ENCODE assay signal across 8 cellular contexts in the genomic region with DNA sequence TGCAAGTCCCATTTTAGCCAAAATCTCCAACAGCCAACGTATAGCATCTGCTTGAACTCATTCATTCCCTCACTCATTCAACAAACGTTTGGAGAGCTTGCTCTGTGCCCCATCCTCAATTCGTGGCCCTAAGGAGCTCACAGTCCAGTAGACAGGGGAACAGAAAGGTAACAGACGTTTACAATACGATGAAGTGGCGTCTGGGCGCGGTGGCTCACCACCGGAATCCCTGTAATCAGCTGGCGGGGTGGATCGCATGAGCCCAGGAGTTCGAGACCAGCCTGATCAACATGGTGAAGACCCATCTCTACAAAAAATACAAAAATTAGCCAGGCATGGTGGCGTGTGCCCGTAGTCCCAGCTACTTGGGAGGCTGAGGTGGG. TPM values are rescaled to one million over a fixed set of nuclear protein-coding genes. Genes with fewer than 3 reads are reported as not detected.
DNase-seq lines count a peak whose midpoint lies in the region; ATAC-seq, FAIRE-seq and TF ChIP-seq lines count a peak whose summit lies in the region.

No MANE protein-coding gene starts in this region.

- peak overlapping the region; percentile 73 for H3K4me3 Mint-ChIP-seq in progenitor cell of endocrine pancreas (ENCODE audit: low read depth)

- TF ChIP-seq CTCF in Panc1 (IDR thresholded peaks at IDR 0.05), result no peak
- TF ChIP-seq CTCF in H1 (IDR thresholded peaks at IDR 0.05; ENCODE audit: control extremely low read depth in 1 of 3, insufficient read depth in 1 of 3, low read depth in 1 of 3, low read length in 3 of 3), result no peak
- TF ChIP-seq CTCF in progenitor cell of endocrine pancreas (IDR thresholded peaks at IDR 0.05; ENCODE audit: unreplicated experiment), result no peak

- ATAC-seq in Panc1 (no peak), HG02938 (IDR thresholded peaks at IDR 0.05; ENCODE audit: unreplicated experiment) (no peak)

- H3K23ac ChIP-seq in H1 (ENCODE audit: insufficient read length), result no peak overlapping the region

- H3K4me3 ChIP-seq in GM08714 (ENCODE audit: low read length) (peak overlapping the region; percentile 4; the same call in 1 of the 2 replicates), Panc1 (ENCODE audit: low read depth in 2 of 2, low read length in 2 of 2) (peak overlapping the region; percentile 34 to 62), H1 (ENCODE audit: extremely low read depth in 1 of 4, insufficient read depth in 2 of 4, low read depth in 3 of 4, low read length in 4 of 4) (peak overlapping the region; percentile 12 to 44 (median 22); a peak in 4 of 8 replicates)

- POLR2A ChIA-PET in Panc1 (lab: Charles Lee), result interaction anchor here (0.5 kb wide), 1 partner anchor 298 kb away, joined by 4 read pairs; no protein-coding TSS in a partner anchor
- POLR2A ChIA-PET in H1 (lab: Charles Lee; ENCODE audit: partially characterized antibody), result interaction anchor here (0.7 to 2.1 kb wide), 10 partner anchors 9 to 45 kb away, joined by 3 to 6 read pairs (median 4); a partner anchor contains a TSS

- BruUV-seq in Panc1 (replicated peaks; lab: Mats Ljungman, UMichigan), result no TSS peak

- WGBS in H1 (ENCODE audit: extremely low coverage in 1 of 2, insufficient coverage in 1 of 2, insufficient read length in 1 of 2, insufficient replicate concordance in 2 of 2, low coverage in 1 of 2, low lambda C conversion rate in 2 of 2, missing lambda C conversion rate in 1 of 2), 2 experiments, result 81% methylated on average over 14 of the region's 14 CpGs; no CpG with 5 or more reads in 1 of the 2 experiments

- CTCF ChIA-PET in Panc1 (lab: Charles Lee), result no interaction called here
- CTCF ChIA-PET in H1 (lab: Charles Lee; ENCODE audit: partially characterized antibody), result interaction anchor here (0.6 to 1.8 kb wide), 3 partner anchors 14 to 249 kb away, joined by 4 to 5 read pairs (median 5); no protein-coding TSS in a partner anchor

- no peak overlapping the region for H2BK20ac ChIP-seq in H1 (ENCODE audit: low read length)

- no peak for TF ChIP-seq RAD21 in H1 (IDR thresholded peaks at IDR 0.05 in 1 of 2, conservative IDR thresholded peaks at IDR 0.05 in 1 of 2; ENCODE audit: low read depth in 2 of 2, low read length in 2 of 2)

- TF ChIP-seq EP300 in H1 (IDR thresholded peaks at IDR 0.05; ENCODE audit: borderline replicate concordance in 1 of 2, low read depth in 2 of 2, low read length in 2 of 2), result no peak

- H3K56ac ChIP-seq in H1 (replicated peaks; ENCODE audit: insufficient read length, low read depth, low read length), result no peak overlapping the region

- H3K27ac ChIP-seq in Panc1 (ENCODE audit: low read length) (peak overlapping the region; percentile 87), H1 (ENCODE audit: low read depth, low read length) (no peak overlapping the region)

- H3K36me3 Mint-ChIP-seq in progenitor cell of endocrine pancreas (ENCODE audit: insufficient read depth), result peaks cover 2% of the 10 kb centered on the region

- no peak overlapping the region for H3K14ac ChIP-seq in H1 (ENCODE audit: insufficient read length)

- intact Hi-C loops in Panc1 (cut with micrococcal nuclease; ENCODE audit: unreplicated experiment), result no loop called here

- H3K27me3 ChIP-seq in Panc1 (ENCODE audit: control insufficient read depth, insufficient read depth, low read length), result no peaks in the 10 kb centered on the region
- H3K27me3 ChIP-seq in H1 (replicated peaks in 1 of 4; ENCODE audit: control insufficient read depth in 3 of 4, extremely low read depth in 1 of 4, insufficient read depth in 3 of 4, low read length in 3 of 4), result peaks cover 0 to 9% (median 2%) of the 10 kb centered on the region in 4 experiments; a peak in 4 of 7 replicates

- peaks cover 11 to 21% of the 10 kb centered on the region in 2 experiments for H4K20me1 ChIP-seq in H1 (replicated peaks in 1 of 2; ENCODE audit: control insufficient read depth in 1 of 2, insufficient read depth in 2 of 2, low read length in 2 of 2)

- peak overlapping the region; percentile 95 for H2AFZ ChIP-seq in H1 (ENCODE audit: low read length)

- no peak overlapping the region for H2AK5ac ChIP-seq in H1 (ENCODE audit: low read depth, low read length)

- H4K8ac ChIP-seq in H1 (ENCODE audit: extremely low read depth, insufficient read depth, low read length), result peak overlapping the region; percentile 15; the same call in 1 of the 2 replicates

- H3K27ac Mint-ChIP-seq in progenitor cell of endocrine pancreas, result peak overlapping the region; percentile 16

- H4K5ac ChIP-seq in H1 (ENCODE audit: insufficient read length, low read depth, low read length), result no peak overlapping the region

- peaks cover 17% of the 10 kb centered on the region for H3K4me1 Mint-ChIP-seq in progenitor cell of endocrine pancreas (ENCODE audit: low read depth)

- peak overlapping the region; percentile 58 to 60 for H3K4me2 ChIP-seq in H1 (ENCODE audit: insufficient read depth in 1 of 2, low read depth in 2 of 2, low read length in 2 of 2)

- no peak for FAIRE-seq in H1 (lab: Jason Lieb, UNC)

- H3K4ac ChIP-seq in H1 (replicated peaks; ENCODE audit: insufficient read length, low read depth, low read length), result peak overlapping the region; percentile 36

- H3K27me3 Mint-ChIP-seq in progenitor cell of endocrine pancreas, result no peaks in the 10 kb centered on the region

- no peaks in the 10 kb centered on the region for H3K9me3 Mint-ChIP-seq in progenitor cell of endocrine pancreas (ENCODE audit: low read depth)

- peak overlapping the region; percentile 55; the same call in 1 of the 2 replicates for H2BK5ac ChIP-seq in H1 (ENCODE audit: low read depth, low read length)

- H2BK12ac ChIP-seq in H1 (ENCODE audit: low read depth, low read length), result peak overlapping the region; percentile 22; the same call in 1 of the 2 replicates

- peaks cover 14% of the 10 kb centered on the region for H3K79me1 ChIP-seq in H1 (ENCODE audit: low read depth, low read length)

- H2BK15ac ChIP-seq in H1 (ENCODE audit: low read length), result 0 out of 2 replicates have a peak overlapping the region, but pooled peaks have one; percentile 75

- peak overlapping the region in 1 of 4 experiments; percentile 15; a peak in 3 of 7 replicates for H3K9ac ChIP-seq in H1 (replicated peaks in 1 of 4; ENCODE audit: extremely low read depth in 1 of 4, low read depth in 3 of 4, low read length in 3 of 4)

- H3K9me3 ChIP-seq in Panc1 (ENCODE audit: control insufficient read depth, insufficient read depth, low read depth, low read length), result no peaks in the 10 kb centered on the region
- H3K9me3 ChIP-seq in H1 (ENCODE audit: insufficient read depth in 2 of 2, low read depth in 1 of 2, low read length in 1 of 2), result no peaks in the 10 kb centered on the region

- H2BK120ac ChIP-seq in H1 (replicated peaks; ENCODE audit: low read depth, low read length), result no peak overlapping the region

- peaks cover 0 to 37% of the 10 kb centered on the region in 2 experiments; a peak in 3 of 4 replicates for H3K79me2 ChIP-seq in H1 (ENCODE audit: control insufficient read depth in 1 of 2, insufficient read depth in 2 of 2, low read length in 2 of 2)

- H3K36me3 ChIP-seq in Panc1 (ENCODE audit: control insufficient read depth, insufficient read depth, low read length), result no peaks in the 10 kb centered on the region
- peaks cover 0 to 4% (median 0%) of the 10 kb centered on the region in 4 experiments; a peak in 1 of 8 replicates for H3K36me3 ChIP-seq in H1 (ENCODE audit: control insufficient read depth in 2 of 4, insufficient read depth in 4 of 4, low read length in 3 of 4)

- in situ Hi-C loops in Panc1 (cut with HindIII; ENCODE audit: low pct_unique_long_range_greater_than_20kb, low sequenced_read_pairs), result no loop called here

- TF ChIP-seq POLR2A in H1 (IDR thresholded peaks at IDR 0.05; ENCODE audit: control extremely low read depth in 1 of 2, low read depth in 2 of 2, low read length in 2 of 2), result no peak

- no peak overlapping the region; the same call in 1 of the 2 replicates for H3K18ac ChIP-seq in H1 (ENCODE audit: extremely low read depth, low read length)

- H3K4me1 ChIP-seq in Panc1 (ENCODE audit: control insufficient read depth, insufficient read depth, low read length) (peaks cover 6% of the 10 kb centered on the region), H1 (replicated peaks in 1 of 4; ENCODE audit: control insufficient read depth in 3 of 4, insufficient read depth in 4 of 4, low read length in 3 of 4) (peaks cover 4 to 25% (median 15%) of the 10 kb centered on the region in 4 experiments)

- DNase-seq in Panc1 (ENCODE audit: low read depth, low spot score) (no peak), H1 (ENCODE audit: low read depth in 1 of 2, low spot score in 2 of 2) (no peak), progenitor cell of endocrine pancreas (ENCODE audit: low spot score, unreplicated experiment) (no peak), cerebellum (ENCODE audit: low spot score) (no peak), SIG-M5 (lab: John Stamatoyannopoulos, UW) (no peak)
- no peak for DNase-seq in stimulated activated CD4-positive, alpha-beta T cell treated with anti-CD3 and anti-CD28 coated beads, Interleukin-4, amount 100 ng/mL, for 1 hour

- peaks cover 9% of the 10 kb centered on the region for H3K23me2 ChIP-seq in H1 (ENCODE audit: low read depth, low read length)

- peak overlapping the region; percentile 29 for H4K91ac ChIP-seq in H1 (replicated peaks; ENCODE audit: insufficient read length, low read length)

RNA-seq across cellular contexts. Expression of a gene that starts 0.8 kb away (rescaled TPM):
- total RNA-seq in Panc1 (2021; ENCODE audit: unreplicated experiment) (64.2 TPM), progenitor cell of endocrine pancreas (26.2 and 26.5 TPM in 2 replicates), cerebellum (5.9 TPM)
- 35.8 TPM for polyA plus RNA-seq in Panc1 (2012; ENCODE audit: insufficient read length)
- total RNA-seq in H1 (2021; fragmentation: NEBNext Ultra II Directional; extraction: Animal tissue kit (Norgen Biotek cat#: 25700)), result 35.3 and 35.8 TPM in 2 replicates
- polyA plus RNA-seq in H1 (2011; rRNA removed), result 33.4 and 56.3 TPM in 2 replicates
- 44.6 TPM for polyA plus RNA-seq in H1 (2011; cell fraction: cytosol; rRNA removed)
- polyA plus RNA-seq in H1 (2011; cell fraction: nucleus; rRNA removed), result 121 TPM
- 32.0 to 45.5 TPM (median 42.4 TPM) in 4 replicates for polyA plus RNA-seq in H1 (2012, experiment 1 of 2)
- 36.8 TPM for polyA plus RNA-seq in H1 (2012, experiment 2 of 2)
- 25.5 TPM for polyA plus RNA-seq in H1 (2013, experiment 1 of 2)
- 23.3 TPM for polyA plus RNA-seq in H1 (2013, experiment 2 of 2)
- polyA minus RNA-seq in H1 (2011; rRNA and poly(A)+ RNA removed), result 21.5 and 26.8 TPM in 2 replicates
- 17.8 TPM for polyA minus RNA-seq in H1 (2011; cell fraction: cytosol; rRNA and poly(A)+ RNA removed)
- polyA minus RNA-seq in H1 (2011; cell fraction: nucleus; rRNA and poly(A)+ RNA removed), result 22.2 TPM

RNA-seq across cellular contexts. Expression of a gene that starts 12.7 kb away (rescaled TPM):
- 46.4 TPM for total RNA-seq in Panc1 (2021; ENCODE audit: unreplicated experiment)
- 46.9 TPM for polyA plus RNA-seq in Panc1 (2012; ENCODE audit: insufficient read length)
- total RNA-seq in H1 (2021; fragmentation: NEBNext Ultra II Directional; extraction: Animal tissue kit (Norgen Biotek cat#: 25700)), result 19.7 and 20.5 TPM in 2 replicates
- 46.2 and 72.6 TPM in 2 replicates for polyA plus RNA-seq in H1 (2011; rRNA removed)
- 39.5 TPM for polyA plus RNA-seq in H1 (2011; cell fraction: cytosol; rRNA removed)
- polyA plus RNA-seq in H1 (2011; cell fraction: nucleus; rRNA removed), result 101 TPM
- 13.8 to 22.6 TPM (median 18.4 TPM) in 4 replicates for polyA plus RNA-seq in H1 (2012, experiment 1 of 2)
- polyA plus RNA-seq in H1 (2012, experiment 2 of 2), result 15.9 TPM
- polyA plus RNA-seq in H1 (2013, experiment 1 of 2), result 12.2 TPM
- polyA plus RNA-seq in H1 (2013, experiment 2 of 2), result 10.7 TPM
- 20.5 and 23.8 TPM in 2 replicates for polyA minus RNA-seq in H1 (2011; rRNA and poly(A)+ RNA removed)
- polyA minus RNA-seq in H1 (2011; cell fraction: cytosol; rRNA and poly(A)+ RNA removed), result 15.6 TPM
- polyA minus RNA-seq in H1 (2011; cell fraction: nucleus; rRNA and poly(A)+ RNA removed), result 39.6 TPM
- 68.3 and 74.6 TPM in 2 replicates for total RNA-seq in progenitor cell of endocrine pancreas
- total RNA-seq in cerebellum, result 34.1 TPM

RNA-seq across cellular contexts. Expression of a gene that starts 20.2 kb away (rescaled TPM):
- total RNA-seq in Panc1 (2021; ENCODE audit: unreplicated experiment), result not detected
- polyA plus RNA-seq in Panc1 (2012; ENCODE audit: insufficient read length), result 0.11 TPM
- not detected in 2 replicates for total RNA-seq in H1 (2021; fragmentation: NEBNext Ultra II Directional; extraction: Animal tissue kit (Norgen Biotek cat#: 25700))
- 0.20 and 0.26 TPM in 2 replicates for polyA plus RNA-seq in H1 (2011; rRNA removed)
- polyA plus RNA-seq in H1 (2011; cell fraction: cytosol; rRNA removed), result 0.25 TPM
- 0.33 TPM for polyA plus RNA-seq in H1 (2011; cell fraction: nucleus; rRNA removed)
- 0.11 to 0.18 TPM (median 0.12 TPM) in 3 of 4 replicates, not detected in the other for polyA plus RNA-seq in H1 (2012, experiment 1 of 2)
- 0.30 TPM for polyA plus RNA-seq in H1 (2012, experiment 2 of 2)
- 0.08 TPM for polyA plus RNA-seq in H1 (2013, experiment 1 of 2)
- 0.04 TPM for polyA plus RNA-seq in H1 (2013, experiment 2 of 2)
- polyA minus RNA-seq in H1 (2011; rRNA and poly(A)+ RNA removed), result 0.07 and 0.09 TPM in 2 replicates
- polyA minus RNA-seq in H1 (2011; cell fraction: cytosol; rRNA and poly(A)+ RNA removed), result not detected
- 1.7 TPM for polyA minus RNA-seq in H1 (2011; cell fraction: nucleus; rRNA and poly(A)+ RNA removed)
- total RNA-seq in progenitor cell of endocrine pancreas, result 0.36 and 0.38 TPM in 2 replicates
- 0.64 TPM for total RNA-seq in cerebellum

RNA-seq across cellular contexts. Expression of a gene that starts 24.8 kb away (rescaled TPM):
- total RNA-seq in Panc1 (2021; ENCODE audit: unreplicated experiment) (not detected), progenitor cell of endocrine pancreas (0.27 TPM in 1 of 2 replicates, not detected in the other), cerebellum (not detected)
- 0.46 TPM for polyA plus RNA-seq in Panc1 (2012; ENCODE audit: insufficient read length)
- total RNA-seq in H1 (2021; fragmentation: NEBNext Ultra II Directional; extraction: Animal tissue kit (Norgen Biotek cat#: 25700)), result 0.23 and 0.24 TPM in 2 replicates
- polyA plus RNA-seq in H1 (2011; rRNA removed), result 0.21 and 0.24 TPM in 2 replicates
- polyA plus RNA-seq in H1 (2011; cell fraction: cytosol; rRNA removed), result 0.23 TPM
- 0.27 TPM for polyA plus RNA-seq in H1 (2011; cell fraction: nucleus; rRNA removed)
- 0.27 to 0.36 TPM (median 0.33 TPM) in 4 replicates for polyA plus RNA-seq in H1 (2012, experiment 1 of 2)
- 0.13 TPM for polyA plus RNA-seq in H1 (2012, experiment 2 of 2)
- polyA plus RNA-seq in H1 (2013, experiment 1 of 2), result 0.12 TPM
- 0.07 TPM for polyA plus RNA-seq in H1 (2013, experiment 2 of 2)
- 0.27 and 0.79 TPM in 2 replicates for polyA minus RNA-seq in H1 (2011; rRNA and poly(A)+ RNA removed)
- polyA minus RNA-seq in H1 (2011; cell fraction: cytosol; rRNA and poly(A)+ RNA removed), result not detected
- polyA minus RNA-seq in H1 (2011; cell fraction: nucleus; rRNA and poly(A)+ RNA removed), result 1.7 TPM

RNA-seq across cellular contexts. Expression of a gene that starts 33.1 kb away (rescaled TPM):
- total RNA-seq in Panc1 (2021; ENCODE audit: unreplicated experiment) (12.0 TPM), progenitor cell of endocrine pancreas (5.0 and 6.1 TPM in 2 replicates), cerebellum (13.9 TPM)
- 11.5 TPM for polyA plus RNA-seq in Panc1 (2012; ENCODE audit: insufficient read length)
- total RNA-seq in H1 (2021; fragmentation: NEBNext Ultra II Directional; extraction: Animal tissue kit (Norgen Biotek cat#: 25700)), result 3.3 and 4.1 TPM in 2 replicates
- polyA plus RNA-seq in H1 (2011; rRNA removed), result 3.4 and 5.5 TPM in 2 replicates
- 3.4 TPM for polyA plus RNA-seq in H1 (2011; cell fraction: cytosol; rRNA removed)
- 3.8 TPM for polyA plus RNA-seq in H1 (2011; cell fraction: nucleus; rRNA removed)
- 1.6 to 3.5 TPM (median 2.6 TPM) in 4 replicates for polyA plus RNA-seq in H1 (2012, experiment 1 of 2)
- polyA plus RNA-seq in H1 (2012, experiment 2 of 2), result 1.7 TPM
- polyA plus RNA-seq in H1 (2013, experiment 1 of 2), result 3.2 TPM
- 3.3 TPM for polyA plus RNA-seq in H1 (2013, experiment 2 of 2)
- polyA minus RNA-seq in H1 (2011; rRNA and poly(A)+ RNA removed), result 3.6 and 4.1 TPM in 2 replicates
- polyA minus RNA-seq in H1 (2011; cell fraction: cytosol; rRNA and poly(A)+ RNA removed), result 1.4 TPM
- 1.1 TPM for polyA minus RNA-seq in H1 (2011; cell fraction: nucleus; rRNA and poly(A)+ RNA removed)
